Comparison of ENCODE assay signal across 15 cellular contexts in the genomic region with DNA sequence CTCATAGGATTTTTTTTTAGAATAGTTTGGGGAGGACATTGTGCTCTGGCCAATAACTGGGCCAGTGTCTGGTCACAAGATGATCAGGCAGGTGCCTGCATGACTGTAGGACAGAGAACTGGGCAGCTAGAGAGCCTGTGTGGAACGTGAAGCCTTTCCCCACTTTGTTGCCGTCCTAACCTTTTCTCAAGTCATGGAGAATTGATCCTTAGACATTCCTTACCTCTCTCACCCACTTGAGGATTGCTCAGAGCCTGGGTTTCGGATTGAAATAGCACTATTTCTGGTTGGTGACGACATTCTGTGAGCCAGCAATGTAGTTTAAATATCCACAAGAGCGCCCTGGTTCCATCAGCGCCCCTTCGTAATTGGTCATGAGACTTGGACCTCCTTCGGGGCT.
A peak's percentile ranks its signal among the peaks of the same experiment; 100 is the strongest.
DNase-seq lines count a peak whose midpoint lies in the region; ATAC-seq and TF ChIP-seq lines count a peak whose summit lies in the region.
"Had no signal": no experiment of that assay in that cellular context is flagged by ENCODE, and none has a peak within 500 bp of the region (broad histone marks: within the 10 kb centered on the region; RNA-seq: fewer than 3 reads in every experiment).

No MANE protein-coding gene starts in this region.

- no peak for DNase-seq in stimulated activated naive CD8-positive, alpha-beta T cell treated with anti-CD3 and anti-CD28 coated beads, Interleukin-15, amount 100 ng/mL, for 72 hours
- DNase-seq in stimulated activated naive CD8-positive, alpha-beta T cell treated with anti-CD3 and anti-CD28 coated beads, Interleukin-15, Interleukin-2, amounts not matched to agents 100 U/mL and 50 U/mL, for 24 hours = no peak
- DNase-seq in HK-2 (ENCODE audit: unreplicated experiment) (peak; percentile 34), left cardiac atrium (no peak), ureter (ENCODE audit: low spot score) (peak; percentile 12), PC-3 (no peak)
- DNase-seq: DMS153, Kasumi-1, NCI-H2081, uterus had no signal

- no peaks in the 10 kb centered on the region for H3K79me2 ChIP-seq in PC-3 (ENCODE audit: low read length)

- no peaks in the 10 kb centered on the region for H3K9me3 ChIP-seq in PC-3 (ENCODE audit: low read length)
- H3K9me3 ChIP-seq: SJSA1, uterus had no signal

- H3K27me3 ChIP-seq in PC-3 (ENCODE audit: low read length) = no peaks in the 10 kb centered on the region
- H3K27me3 ChIP-seq: SJSA1, uterus had no signal

- intact Hi-C loops in left cardiac atrium (cut with DNase I) = loop anchor here in 1 of 2 donors (10.0 kb wide), 1 partner anchor 288 kb away; no protein-coding TSS in a partner anchor
- intact Hi-C loops in PC-3 (cut with micrococcal nuclease) = no loop called here

- ATAC-seq in stimulated activated naive CD8-positive, alpha-beta T cell treated with anti-CD3 and anti-CD28 coated beads, Interleukin-15, amount 100 ng/mL, for 72 hours = no peak
- no peak for ATAC-seq in stimulated activated naive CD8-positive, alpha-beta T cell treated with anti-CD3 and anti-CD28 coated beads, Interleukin-15, Interleukin-2, amounts not matched to agents 100 U/mL and 50 U/mL, for 24 hours
- peak; percentile 22 to 29 for ATAC-seq in left cardiac atrium
- ATAC-seq in PC-3 = no peak
- no peak for ATAC-seq in HG03571 (IDR thresholded peaks at IDR 0.05; ENCODE audit: unreplicated experiment)
- ATAC-seq in stimulated activated memory B cell treated with anti-CD40 and anti-IgM and Interleukin-4, amounts not matched to agents 10 μg/mL and 1 μg/mL and 100 μg/mL, for 72 hours = no peak
- ATAC-seq: HCT116 had no signal

- H3K4me1 ChIP-seq in PC-3 (ENCODE audit: insufficient read depth, low read length) = peaks cover 10% of the 10 kb centered on the region; the same call in 1 of the 2 replicates
- H3K4me1 ChIP-seq: SJSA1 had no signal

- no peak for TF ChIP-seq CTCF in PC-3 (conservative IDR thresholded peaks at IDR 0.05; ENCODE audit: low read depth, low read length)

- H3K9me2 ChIP-seq in PC-3 (replicated peaks; ENCODE audit: low read length) = no peaks in the 10 kb centered on the region

- no peak overlapping the region for H3K9ac ChIP-seq in PC-3 (ENCODE audit: low read length)

- H3K36me3 Mint-ChIP-seq in stimulated activated memory B cell treated with anti-CD40 and anti-IgM and Interleukin-4, amounts not matched to agents 10 μg/mL and 1 μg/mL and 100 μg/mL, for 72 hours = no peaks in the 10 kb centered on the region
- H3K36me3 Mint-ChIP-seq: memory B cell had no signal

- H3K27ac ChIP-seq in PC-3 (ENCODE audit: low read length) = no peak overlapping the region
- H3K27ac ChIP-seq: SJSA1, uterus had no signal

- H2AFZ ChIP-seq in PC-3 (ENCODE audit: low read length) = no peak overlapping the region

- CTCF ChIA-PET in PC-3 (lab: Charles Lee) = no interaction called here

- no peaks in the 10 kb centered on the region for H3K27me3 Mint-ChIP-seq in stimulated activated naive CD8-positive, alpha-beta T cell treated with anti-CD3 and anti-CD28 coated beads, Interleukin-15, amount 100 ng/mL, for 72 hours
- no peaks in the 10 kb centered on the region for H3K27me3 Mint-ChIP-seq in stimulated activated memory B cell treated with anti-CD40 and anti-IgM and Interleukin-4, amounts not matched to agents 10 μg/mL and 1 μg/mL and 100 μg/mL, for 72 hours

- no peak overlapping the region for H3K4me3 ChIP-seq in PC-3 (ENCODE audit: low read length)
- H3K4me3 ChIP-seq: SJSA1, uterus had no signal

- H4K20me1 ChIP-seq in PC-3 (ENCODE audit: low read length) = no peaks in the 10 kb centered on the region

- no peaks in the 10 kb centered on the region for H3F3A ChIP-seq in PC-3 (ENCODE audit: low read length, unreplicated experiment)

- H3K9me3 Mint-ChIP-seq in stimulated activated naive CD8-positive, alpha-beta T cell treated with anti-CD3 and anti-CD28 coated beads, Interleukin-15, amount 100 ng/mL, for 72 hours = no peaks in the 10 kb centered on the region
- H3K9me3 Mint-ChIP-seq in stimulated activated memory B cell treated with anti-CD40 and anti-IgM and Interleukin-4, amounts not matched to agents 10 μg/mL and 1 μg/mL and 100 μg/mL, for 72 hours = no peaks in the 10 kb centered on the region
- H3K9me3 Mint-ChIP-seq: memory B cell had no signal

- H3K36me3 ChIP-seq in PC-3 (ENCODE audit: low read depth, low read length) = no peaks in the 10 kb centered on the region
- H3K36me3 ChIP-seq: SJSA1, uterus had no signal

- H3K4me1 Mint-ChIP-seq in stimulated activated naive CD8-positive, alpha-beta T cell treated with anti-CD3 and anti-CD28 coated beads, Interleukin-15, amount 100 ng/mL, for 72 hours = peaks cover 66% of the 10 kb centered on the region
- peaks cover 17% of the 10 kb centered on the region for H3K4me1 Mint-ChIP-seq in stimulated activated memory B cell treated with anti-CD40 and anti-IgM and Interleukin-4, amounts not matched to agents 10 μg/mL and 1 μg/mL and 100 μg/mL, for 72 hours

- POLR2A ChIA-PET in PC-3 (lab: Charles Lee; ENCODE audit: unreplicated experiment) = no interaction called here

- H3K4me2 ChIP-seq in PC-3 (ENCODE audit: low read length) = no peak overlapping the region

- H3K27ac Mint-ChIP-seq in stimulated activated naive CD8-positive, alpha-beta T cell treated with anti-CD3 and anti-CD28 coated beads, Interleukin-15, amount 100 ng/mL, for 72 hours = no peak overlapping the region
- no peak overlapping the region for H3K27ac Mint-ChIP-seq in stimulated activated memory B cell treated with anti-CD40 and anti-IgM and Interleukin-4, amounts not matched to agents 10 μg/mL and 1 μg/mL and 100 μg/mL, for 72 hours
- H3K27ac Mint-ChIP-seq: memory B cell had no signal

- no TSS peak for BruUV-seq in PC-3 (replicated peaks; lab: Mats Ljungman, UMichigan)

- H3K4me3 Mint-ChIP-seq in stimulated activated naive CD8-positive, alpha-beta T cell treated with anti-CD3 and anti-CD28 coated beads, Interleukin-15, amount 100 ng/mL, for 72 hours = peak overlapping the region; percentile 44 to 49
- H3K4me3 Mint-ChIP-seq in stimulated activated memory B cell treated with anti-CD40 and anti-IgM and Interleukin-4, amounts not matched to agents 10 μg/mL and 1 μg/mL and 100 μg/mL, for 72 hours = no peak overlapping the region
- H3K4me3 Mint-ChIP-seq: memory B cell had no signal

Comparison
In these comparisons a context has a peak if more than half of its experiments do, and no peak if none do; other contexts are left out.
1. ATAC-seq: peak in left cardiac atrium (2 of 2); none in stimulated activated naive CD8-positive, alpha-beta T cell treated with anti-CD3 and anti-CD28 coated beads, Interleukin-15, amount 100 ng/mL, for 72 hours (single experiment), stimulated activated naive CD8-positive, alpha-beta T cell treated with anti-CD3 and anti-CD28 coated beads, Interleukin-15, Interleukin-2, amounts not matched to agents 100 U/mL and 50 U/mL, for 24 hours (single experiment), PC-3 (single experiment), HG03571 (single experiment) and stimulated activated memory B cell treated with anti-CD40 and anti-IgM and Interleukin-4, amounts not matched to agents 10 μg/mL and 1 μg/mL and 100 μg/mL, for 72 hours (single experiment).
2. DNase-seq: peak in HK-2 (single experiment) and ureter (single experiment); none in stimulated activated naive CD8-positive, alpha-beta T cell treated with anti-CD3 and anti-CD28 coated beads, Interleukin-15, amount 100 ng/mL, for 72 hours (0 of 2), stimulated activated naive CD8-positive, alpha-beta T cell treated with anti-CD3 and anti-CD28 coated beads, Interleukin-15, Interleukin-2, amounts not matched to agents 100 U/mL and 50 U/mL, for 24 hours (single experiment), left cardiac atrium (single experiment) and PC-3 (single experiment).